18 cellular contexts compared by ENCODE assay signal in genomic region chr11:67410984-67411784, GRCh38. TPM values are rescaled to one million over a fixed set of nuclear protein-coding genes. Genes with fewer than 3 reads are reported as not detected.
A peak's percentile ranks its signal among the peaks of the same experiment; 100 is the strongest.
DNase-seq lines count a peak whose midpoint lies in the region; ATAC-seq, FAIRE-seq and TF ChIP-seq lines count a peak whose summit lies in the region.
"Had no signal": no experiment of that assay in that cellular context is flagged by ENCODE, and none has a peak within 500 bp of the region (broad histone marks: within the 10 kb centered on the region; RNA-seq: fewer than 3 reads in every experiment).

No MANE protein-coding gene starts in this region.

- H3K9me3 ChIP-seq in Loucy (ENCODE audit: insufficient read depth, low read depth, low read length) (no peaks in the 10 kb centered on the region), K562 (replicated peaks; ENCODE audit: control insufficient read depth, insufficient read depth, low read depth, low read length) (no peaks in the 10 kb centered on the region)
- H3K9me3 ChIP-seq: heart right ventricle, transverse colon had no signal

- H3K4me1 Mint-ChIP-seq in T-helper 2 cell treated with Interferon-gamma antibody and Interleukin-4, amounts not matched to agents 5 μg/mL and 100 μg/mL, for 36 hours (ENCODE audit: low read depth), result peaks cover 50% of the 10 kb centered on the region
- H3K4me1 Mint-ChIP-seq in progenitor cell of endocrine pancreas (ENCODE audit: low read depth), result peaks cover 5% of the 10 kb centered on the region

- peaks cover 33% of the 10 kb centered on the region for H3K79me2 ChIP-seq in Loucy (ENCODE audit: insufficient read depth, low read length)
- no peaks in the 10 kb centered on the region for H3K79me2 ChIP-seq in K562 (ENCODE audit: control insufficient read depth, insufficient read depth, low read length)

- no peak for TF ChIP-seq EP300 in K562 (IDR thresholded peaks at IDR 0.05; ENCODE audit: low read length)

- intact Hi-C loops in K562 (cut with micrococcal nuclease), result no loop called here

- no peak for TF ChIP-seq POLR2A in K562 (conservative IDR thresholded peaks at IDR 0.05)

- H3K27ac Mint-ChIP-seq in T-helper 2 cell treated with Interferon-gamma antibody and Interleukin-4, amounts not matched to agents 5 μg/mL and 100 μg/mL, for 36 hours, result peak overlapping the region; percentile 60
- peak overlapping the region; percentile 69 for H3K27ac Mint-ChIP-seq in progenitor cell of endocrine pancreas

- no TSS peak for BruUV-seq in K562 (replicated peaks; lab: Mats Ljungman, UMichigan)

- no peak overlapping the region for H2AFZ ChIP-seq in Loucy (ENCODE audit: low read length)
- no peak overlapping the region for H2AFZ ChIP-seq in K562 (ENCODE audit: low read depth, low read length)

- H3K4me3 ChIP-seq in Loucy (ENCODE audit: low read length, poor library complexity, severe bottlenecking) (peak overlapping the region; percentile 89), K562 (no peak overlapping the region)
- H3K4me3 ChIP-seq: heart right ventricle, transverse colon had no signal

- H3K4me1 ChIP-seq in Loucy (ENCODE audit: insufficient read depth, low read length, poor library complexity, severe bottlenecking) (peaks cover 60% of the 10 kb centered on the region), K562 (replicated peaks in 1 of 2; ENCODE audit: control insufficient read depth in 2 of 2, insufficient read depth in 2 of 2, low read length in 2 of 2) (peaks cover 21 to 65% of the 10 kb centered on the region in 2 experiments)

- peaks cover 41% of the 10 kb centered on the region for H3K36me3 Mint-ChIP-seq in T-helper 2 cell treated with Interferon-gamma antibody and Interleukin-4, amounts not matched to agents 5 μg/mL and 100 μg/mL, for 36 hours (ENCODE audit: low read depth)
- H3K36me3 Mint-ChIP-seq in progenitor cell of endocrine pancreas (ENCODE audit: insufficient read depth), result no peaks in the 10 kb centered on the region
- H3K36me3 Mint-ChIP-seq: brain had no signal

- POLR2A ChIA-PET in K562 (lab: Yijun Ruan, JAX), result interaction anchor here (0.5 to 3.0 kb wide), 7 partner anchors 9 to 842 kb away, joined by 3 to 19 read pairs (median 3); partner anchors contain the start of gene PPP1CA

- TF ChIP-seq CTCF in Loucy (conservative IDR thresholded peaks at IDR 0.05; ENCODE audit: low read length) (no peak), K562 (IDR thresholded peaks at IDR 0.05 in 2 of 3, conservative IDR thresholded peaks at IDR 0.05 in 1 of 3; ENCODE audit: insufficient read depth in 2 of 3, low read depth in 1 of 3, low read length in 3 of 3) (no peak), progenitor cell of endocrine pancreas (IDR thresholded peaks at IDR 0.05; ENCODE audit: unreplicated experiment) (no peak)

- H3K4me3 Mint-ChIP-seq in T-helper 2 cell treated with Interferon-gamma antibody and Interleukin-4, amounts not matched to agents 5 μg/mL and 100 μg/mL, for 36 hours, result peak overlapping the region; percentile 46
- no peak overlapping the region for H3K4me3 Mint-ChIP-seq in progenitor cell of endocrine pancreas (ENCODE audit: low read depth)
- H3K4me3 Mint-ChIP-seq: brain had no signal

- no peak for DNase-seq in T-helper 2 cell treated with Interferon-gamma antibody and Interleukin-4, amounts not matched to agents 5 μg/mL and 100 μg/mL, for 36 hours (ENCODE audit: low spot score)
- DNase-seq in T-helper 2 cell, result no peak
- no peak for DNase-seq in K562 (ENCODE audit: extremely low read depth in 1 of 4, low spot score in 3 of 4)
- DNase-seq in progenitor cell of endocrine pancreas (ENCODE audit: low spot score, unreplicated experiment), result no peak
- DNase-seq in NCI-H2171 treated with DMSO at 0.1 percent for 48 hours (lab: John Stamatoyannopoulos, UW), result no peak
- no peak for DNase-seq in NCI-H2029 treated with DMSO at 0.1 percent for 48 hours (lab: John Stamatoyannopoulos, UW)
- DNase-seq: activated effector memory CD4-positive, alpha-beta T cell treated with Interleukin-2 at 50 U/mL for 16 hours; heart right ventricle; islet precursor cell; KBM-7; NCI-H1105 treated with DMSO at 0.1 percent for 48 hours; NCI-H2171; transverse colon had no signal

- no peaks in the 10 kb centered on the region for H3K36me3 ChIP-seq in Loucy (ENCODE audit: insufficient read depth, low read length)
- H3K36me3 ChIP-seq in K562 (ENCODE audit: control insufficient read depth, insufficient read depth, low read length), result no peaks in the 10 kb centered on the region
- H3K36me3 ChIP-seq: heart right ventricle, transverse colon had no signal

- H3K4me2 ChIP-seq in Loucy (ENCODE audit: low read depth, low read length, poor library complexity, severe bottlenecking) (peak overlapping the region; percentile 98), K562 (ENCODE audit: insufficient read depth, low read length) (no peak overlapping the region; the same call in 1 of the 2 replicates)

- ATAC-seq in K562 (peak; percentile 3; the same call in 1 of the 3 replicates), GM18502 (IDR thresholded peaks at IDR 0.05; ENCODE audit: poor library complexity, unreplicated experiment) (no peak)
- ATAC-seq: heart right ventricle had no signal

- no peaks in the 10 kb centered on the region for H3K9me2 ChIP-seq in Loucy (replicated peaks; ENCODE audit: low read depth, low read length)

- CTCF ChIA-PET in K562 (lab: Yijun Ruan, JAX; ENCODE audit: low intra/inter-chr PET ratio), result no interaction called here

- FAIRE-seq in K562 (lab: Jason Lieb, UNC), result peak; percentile 59

- in situ Hi-C loops in K562 (cut with MboI), result no loop called here

- no peaks in the 10 kb centered on the region for H3K27me3 ChIP-seq in Loucy (ENCODE audit: insufficient read depth, low read length, poor library complexity, severe bottlenecking)
- no peaks in the 10 kb centered on the region for H3K27me3 ChIP-seq in K562 (ENCODE audit: control insufficient read depth in 2 of 2, insufficient read depth in 2 of 2, low read length in 2 of 2)

- 57% methylated on average over 17 of the region's 17 CpGs for WGBS in K562 (ENCODE audit: insufficient coverage, low coverage, missing lambda C conversion rate)

- H4K20me1 ChIP-seq in Loucy (ENCODE audit: insufficient read depth, low read length, poor library complexity, severe bottlenecking) (no peaks in the 10 kb centered on the region), K562 (replicated peaks; ENCODE audit: control insufficient read depth, insufficient read depth, low read length) (no peaks in the 10 kb centered on the region; the same call in 1 of the 2 replicates)

- no peaks in the 10 kb centered on the region for H3K9me1 ChIP-seq in K562 (ENCODE audit: control insufficient read depth, insufficient read depth, low read length)

- H3K27ac ChIP-seq in K562 (ENCODE audit: extremely low read depth, low read depth, low read length), result no peak overlapping the region

- H3K9ac ChIP-seq in Loucy (ENCODE audit: low read depth, low read length, poor library complexity, severe bottlenecking) (peak overlapping the region; percentile 99), K562 (ENCODE audit: insufficient read depth in 1 of 2, low read depth in 2 of 2, low read length in 2 of 2) (peak overlapping the region in 1 of 2 experiments; percentile 84; a peak in 2 of 4 replicates)

- no peaks in the 10 kb centered on the region for H3K9me3 Mint-ChIP-seq in T-helper 2 cell treated with Interferon-gamma antibody and Interleukin-4, amounts not matched to agents 5 μg/mL and 100 μg/mL, for 36 hours
- H3K9me3 Mint-ChIP-seq in progenitor cell of endocrine pancreas (ENCODE audit: low read depth), result no peaks in the 10 kb centered on the region

- H3F3A ChIP-seq in Loucy (ENCODE audit: low read depth), result peaks cover 26% of the 10 kb centered on the region

- peaks cover 7% of the 10 kb centered on the region for H3K27me3 Mint-ChIP-seq in T-helper 2 cell treated with Interferon-gamma antibody and Interleukin-4, amounts not matched to agents 5 μg/mL and 100 μg/mL, for 36 hours (ENCODE audit: low read depth)
- H3K27me3 Mint-ChIP-seq in progenitor cell of endocrine pancreas, result peaks cover 39% of the 10 kb centered on the region
- H3K27me3 Mint-ChIP-seq: activated CD4-positive, alpha-beta T cell treated with anti-CD3 and anti-CD28 coated beads for 36 hours had no signal

- TF ChIP-seq RAD21 in K562 (CRISPR knock-in tag; conservative IDR thresholded peaks at IDR 0.05 in 1 of 2, IDR thresholded peaks at IDR 0.05 in 1 of 2), result no peak

RNA-seq across cellular contexts. Expression of gene CARNS1, which starts 4.3 kb away (rescaled TPM):
- 0.49 TPM in 1 of 2 replicates, not detected in the other for total RNA-seq in K562 (2011; cell fraction: chromatin; rRNA removed; ENCODE audit: low replicate concordance)
- total RNA-seq in K562 (2011; cell fraction: nucleolus; rRNA removed), result 0.13 and 0.17 TPM in 2 replicates
- 0.15 TPM in 2 replicates for total RNA-seq in K562 (2011; cell fraction: nucleoplasm; rRNA removed)
- total RNA-seq in K562 (2014; rRNA removed), result 0.12 and 0.18 TPM in 2 replicates
- total RNA-seq in K562 (2014; rRNA removed; fragmentation: Illumina TruSeq; extraction: Trizol), result not detected in 2 replicates
- 0.04 TPM in 1 of 2 replicates, not detected in the other for total RNA-seq in K562 (2015; rRNA removed; fragmentation: Illumina TruSeq; extraction: Trizol)
- total RNA-seq in K562 (2021), result 0.07 and 0.13 TPM in 2 replicates
- polyA plus RNA-seq in K562 (2011; rRNA removed), result 0.04 and 0.06 TPM in 2 replicates
- polyA plus RNA-seq in K562 (2011; cell fraction: cytosol; rRNA removed), result 0.03 and 0.15 TPM in 2 replicates
- 0.11 and 0.37 TPM in 2 replicates for polyA plus RNA-seq in K562 (2011; cell fraction: nucleus; rRNA removed)
- 0.17 and 0.24 TPM in 2 replicates for polyA plus RNA-seq in K562 (2012)
- polyA plus RNA-seq in K562 (2014; fragmentation: Illumina TruSeq; extraction: Trizol), result 0.06 and 0.07 TPM in 2 replicates
- under 1 TPM in 1 of 2 experiments, not detected in 1; 0.01 TPM for polyA plus RNA-seq in K562 (2014; fragmentation: Nextera tagmentation; extraction: Ambion mirVana)
- polyA plus RNA-seq in K562 (2014; rRNA removed), result 0.03 and 0.07 TPM in 2 replicates
- 0.04 TPM in 1 of 2 replicates, not detected in the other for polyA minus RNA-seq in K562 (2011; rRNA and poly(A)+ RNA removed)
- polyA minus RNA-seq in K562 (2011; cell fraction: cytosol; rRNA and poly(A)+ RNA removed), result not detected in 2 replicates
- not detected in 2 replicates for polyA minus RNA-seq in K562 (2011; cell fraction: nucleus; rRNA and poly(A)+ RNA removed)
- total RNA-seq in progenitor cell of endocrine pancreas, result 0.29 and 0.53 TPM in 2 replicates
- total RNA-seq: A172 had no signal

RNA-seq across cellular contexts. Expression of gene TBC1D10C, which starts 7.3 kb away (rescaled TPM):
- total RNA-seq in K562 (2011; cell fraction: chromatin; rRNA removed; ENCODE audit: low replicate concordance), result 0.39 and 3.0 TPM in 2 replicates
- 1.8 and 3.3 TPM in 2 replicates for total RNA-seq in K562 (2011; cell fraction: nucleolus; rRNA removed)
- total RNA-seq in K562 (2011; cell fraction: nucleoplasm; rRNA removed), result 0.81 and 1.9 TPM in 2 replicates
- total RNA-seq in K562 (2014; rRNA removed) (0.68 and 1.1 TPM in 2 replicates), K562 (2014; rRNA removed; fragmentation: Illumina TruSeq; extraction: Trizol) (0.22 and 0.26 TPM in 2 replicates), K562 (2015; rRNA removed; fragmentation: Illumina TruSeq; extraction: Trizol) (0.90 and 1.1 TPM in 2 replicates), K562 (2021) (1.2 and 1.5 TPM in 2 replicates), progenitor cell of endocrine pancreas (0.24 TPM in 1 of 2 replicates, not detected in the other)
- polyA plus RNA-seq in K562 (2011; rRNA removed) (0.95 and 1.1 TPM in 2 replicates), K562 (2014; fragmentation: Illumina TruSeq; extraction: Trizol) (0.16 and 0.71 TPM in 2 replicates), K562 (2014; fragmentation: Nextera tagmentation; extraction: Ambion mirVana) (not detected), K562 (2014; rRNA removed) (0.93 and 1.7 TPM in 2 replicates)
- 1.1 and 2.0 TPM in 2 replicates for polyA plus RNA-seq in K562 (2011; cell fraction: cytosol; rRNA removed)
- polyA plus RNA-seq in K562 (2011; cell fraction: nucleus; rRNA removed), result 8.2 and 12.2 TPM in 2 replicates
- polyA plus RNA-seq in K562 (2012), result 1.2 and 2.3 TPM in 2 replicates
- 0.27 and 0.53 TPM in 2 replicates for polyA minus RNA-seq in K562 (2011; rRNA and poly(A)+ RNA removed)
- polyA minus RNA-seq in K562 (2011; cell fraction: cytosol; rRNA and poly(A)+ RNA removed), result not detected in 2 replicates
- 1.8 and 2.3 TPM in 2 replicates for polyA minus RNA-seq in K562 (2011; cell fraction: nucleus; rRNA and poly(A)+ RNA removed)
- total RNA-seq: A172 had no signal

RNA-seq across cellular contexts. Expression of gene PPP1CA, which starts 9.5 kb away (rescaled TPM):
- total RNA-seq in K562 (2011; cell fraction: chromatin; rRNA removed; ENCODE audit: low replicate concordance), result 37.0 and 127 TPM in 2 replicates
- total RNA-seq in K562 (2011; cell fraction: nucleolus; rRNA removed), result 133 and 148 TPM in 2 replicates
- total RNA-seq in K562 (2011; cell fraction: nucleoplasm; rRNA removed), result 56.8 and 75.5 TPM in 2 replicates
- 228 and 302 TPM in 2 replicates for total RNA-seq in K562 (2014; rRNA removed)
- 104 and 122 TPM in 2 replicates for total RNA-seq in K562 (2014; rRNA removed; fragmentation: Illumina TruSeq; extraction: Trizol)
- total RNA-seq in K562 (2015; rRNA removed; fragmentation: Illumina TruSeq; extraction: Trizol), result 188 and 200 TPM in 2 replicates
- total RNA-seq in K562 (2021), result 235 and 242 TPM in 2 replicates
- polyA plus RNA-seq in K562 (2011; rRNA removed), result 167 and 176 TPM in 2 replicates
- polyA plus RNA-seq in K562 (2011; cell fraction: cytosol; rRNA removed), result 324 and 501 TPM in 2 replicates
- polyA plus RNA-seq in K562 (2011; cell fraction: nucleus; rRNA removed), result 128 and 201 TPM in 2 replicates
- polyA plus RNA-seq in K562 (2012), result 225 and 287 TPM in 2 replicates
- 205 and 253 TPM in 2 replicates for polyA plus RNA-seq in K562 (2014; fragmentation: Illumina TruSeq; extraction: Trizol)
- polyA plus RNA-seq in K562 (2014; fragmentation: Nextera tagmentation; extraction: Ambion mirVana), result 10 to 100 TPM; 18.2 to 51.4 TPM
- polyA plus RNA-seq in K562 (2014; rRNA removed), result 191 and 208 TPM in 2 replicates
- polyA minus RNA-seq in K562 (2011; rRNA and poly(A)+ RNA removed), result 80.8 and 116 TPM in 2 replicates
- polyA minus RNA-seq in K562 (2011; cell fraction: cytosol; rRNA and poly(A)+ RNA removed), result 120 and 127 TPM in 2 replicates
- polyA minus RNA-seq in K562 (2011; cell fraction: nucleus; rRNA and poly(A)+ RNA removed), result 44.8 and 70.1 TPM in 2 replicates
- total RNA-seq in progenitor cell of endocrine pancreas, result 140 and 145 TPM in 2 replicates

RNA-seq across cellular contexts. Expression of gene RPS6KB2, which starts 17.1 kb away (rescaled TPM):
- total RNA-seq in K562 (2011; cell fraction: chromatin; rRNA removed; ENCODE audit: low replicate concordance), result 106 and 334 TPM in 2 replicates
- total RNA-seq in K562 (2011; cell fraction: nucleolus; rRNA removed), result 232 and 293 TPM in 2 replicates
- total RNA-seq in K562 (2011; cell fraction: nucleoplasm; rRNA removed), result 151 and 161 TPM in 2 replicates
- total RNA-seq in K562 (2014; rRNA removed), result 115 and 132 TPM in 2 replicates
- 23.8 and 33.6 TPM in 2 replicates for total RNA-seq in K562 (2014; rRNA removed; fragmentation: Illumina TruSeq; extraction: Trizol)
- 73.0 and 74.5 TPM in 2 replicates for total RNA-seq in K562 (2015; rRNA removed; fragmentation: Illumina TruSeq; extraction: Trizol)
- 98.8 and 101 TPM in 2 replicates for total RNA-seq in K562 (2021)
- 75.5 and 82.6 TPM in 2 replicates for polyA plus RNA-seq in K562 (2011; rRNA removed)
- 85.9 and 172 TPM in 2 replicates for polyA plus RNA-seq in K562 (2011; cell fraction: cytosol; rRNA removed)
- polyA plus RNA-seq in K562 (2011; cell fraction: nucleus; rRNA removed), result 259 and 345 TPM in 2 replicates
- polyA plus RNA-seq in K562 (2012), result 64.6 and 80.7 TPM in 2 replicates
- 84.2 and 101 TPM in 2 replicates for polyA plus RNA-seq in K562 (2014; fragmentation: Illumina TruSeq; extraction: Trizol)
- polyA plus RNA-seq in K562 (2014; fragmentation: Nextera tagmentation; extraction: Ambion mirVana), result 1 to 10 TPM in 1 of 2 experiments, under 1 TPM in 1; 0.42 to 3.1 TPM
- polyA plus RNA-seq in K562 (2014; rRNA removed), result 122 and 132 TPM in 2 replicates
- polyA minus RNA-seq in K562 (2011; rRNA and poly(A)+ RNA removed), result 44.1 and 67.9 TPM in 2 replicates
- 44.3 and 51.4 TPM in 2 replicates for polyA minus RNA-seq in K562 (2011; cell fraction: cytosol; rRNA and poly(A)+ RNA removed)
- polyA minus RNA-seq in K562 (2011; cell fraction: nucleus; rRNA and poly(A)+ RNA removed), result 68.7 and 72.5 TPM in 2 replicates
- 51.7 and 53.8 TPM in 2 replicates for total RNA-seq in progenitor cell of endocrine pancreas

RNA-seq across cellular contexts. Expression of gene RAD9A, which starts 19.4 kb away (rescaled TPM):
- 59.7 and 169 TPM in 2 replicates for total RNA-seq in K562 (2011; cell fraction: chromatin; rRNA removed; ENCODE audit: low replicate concordance)
- 116 and 126 TPM in 2 replicates for total RNA-seq in K562 (2011; cell fraction: nucleolus; rRNA removed)
- 63.0 and 77.4 TPM in 2 replicates for total RNA-seq in K562 (2011; cell fraction: nucleoplasm; rRNA removed)
- 17.1 and 25.1 TPM in 2 replicates for total RNA-seq in K562 (2014; rRNA removed)
- total RNA-seq in K562 (2014; rRNA removed; fragmentation: Illumina TruSeq; extraction: Trizol), result 5.7 and 6.7 TPM in 2 replicates
- total RNA-seq in K562 (2015; rRNA removed; fragmentation: Illumina TruSeq; extraction: Trizol), result 15.3 and 16.1 TPM in 2 replicates
- 33.3 and 41.2 TPM in 2 replicates for total RNA-seq in K562 (2021)
- polyA plus RNA-seq in K562 (2011; rRNA removed), result 16.0 and 30.7 TPM in 2 replicates
- 23.8 and 34.6 TPM in 2 replicates for polyA plus RNA-seq in K562 (2011; cell fraction: cytosol; rRNA removed)
- polyA plus RNA-seq in K562 (2011; cell fraction: nucleus; rRNA removed), result 98.1 and 127 TPM in 2 replicates
- 33.0 and 38.6 TPM in 2 replicates for polyA plus RNA-seq in K562 (2012)
- polyA plus RNA-seq in K562 (2014; fragmentation: Illumina TruSeq; extraction: Trizol), result 27.3 and 29.2 TPM in 2 replicates
- polyA plus RNA-seq in K562 (2014; fragmentation: Nextera tagmentation; extraction: Ambion mirVana), result 1 to 10 TPM; 1.4 to 1.5 TPM
- polyA plus RNA-seq in K562 (2014; rRNA removed), result 35.9 and 39.7 TPM in 2 replicates
- 5.2 and 7.3 TPM in 2 replicates for polyA minus RNA-seq in K562 (2011; rRNA and poly(A)+ RNA removed)
- polyA minus RNA-seq in K562 (2011; cell fraction: cytosol; rRNA and poly(A)+ RNA removed), result 15.1 and 20.2 TPM in 2 replicates
- polyA minus RNA-seq in K562 (2011; cell fraction: nucleus; rRNA and poly(A)+ RNA removed), result 22.5 and 24.4 TPM in 2 replicates
- 39.0 and 49.1 TPM in 2 replicates for total RNA-seq in progenitor cell of endocrine pancreas
